Comparison of ENCODE assay signal across 21 cellular contexts in genomic region chr2:68218343-68218901, GRCh38. TPM values are rescaled to one million over a fixed set of nuclear protein-coding genes. Genes with fewer than 3 reads are reported as not detected.
DNase-seq lines count a peak whose midpoint lies in the region; ATAC-seq and TF ChIP-seq lines count a peak whose summit lies in the region.
"Had no signal": no experiment of that assay in that cellular context is flagged by ENCODE, and none has a peak within 500 bp of the region (broad histone marks: within the 10 kb centered on the region; RNA-seq: fewer than 3 reads in every experiment).

No MANE protein-coding gene starts in this region.

- ATAC-seq in CD4-positive, CD25-positive, alpha-beta regulatory T cell (ENCODE audit: low read depth in 2 of 2): no peak
- ATAC-seq in GM23338 (no peak), Right ventricle myocardium inferior (no peak), GM18873 (IDR thresholded peaks at IDR 0.05; ENCODE audit: low FRiP score, unreplicated experiment) (no peak)
- ATAC-seq in activated T-helper 17 cell treated with anti-CD3 and anti-CD28 coated beads, Interleukin-2, amount 50 U/mL, for 72 hours (replicated peaks): no peak
- no peak for ATAC-seq in naive thymus-derived CD8-positive, alpha-beta T cell
- ATAC-seq: SK-N-SH treated with all-trans-retinoic acid at 6 μM for 48 hours had no signal

- no peak for DNase-seq in CD4-positive, CD25-positive, alpha-beta regulatory T cell
- DNase-seq in GM23338 (ENCODE audit: low spot score): no peak
- DNase-seq in naive thymus-derived CD8-positive, alpha-beta T cell: no peak
- no peak for DNase-seq in NCI-H1092 treated with DMSO at 0.1 percent for 48 hours (lab: John Stamatoyannopoulos, UW)
- no peak for DNase-seq in vagina (ENCODE audit: extremely low spot score in 2 of 2)
- DNase-seq in Right ventricle myocardium inferior (ENCODE audit: missing footprints): no peak
- DNase-seq: activated CD4-positive, alpha-beta T cell treated with anti-CD3 and anti-CD28 coated beads, Interleukin-2, amount 50 U/mL, for 4 hours; BE2C; DMS153; dorsolateral prefrontal cortex; esophagus squamous epithelium; H7; head of caudate nucleus; NCI-H526 treated with DMSO at 0.1 percent for 48 hours; Peyer's patch; retina; stimulated activated CD4-positive, alpha-beta T cell treated with anti-CD3 and anti-CD28 coated beads, Interleukin-15, amount 100 ng/mL, for 24 hours had no signal

- no peak overlapping the region for H3K4me2 ChIP-seq in GM23338
- H3K4me2 ChIP-seq: neural progenitor cell had no signal

- H3K4me3 Mint-ChIP-seq in CD4-positive, CD25-positive, alpha-beta regulatory T cell: peak overlapping the region; percentile 5 to 90 (median 44)
- H3K4me3 Mint-ChIP-seq in GM23338: no peak overlapping the region
- peak overlapping the region; percentile 56 for H3K4me3 Mint-ChIP-seq in activated T-helper 17 cell treated with anti-CD3 and anti-CD28 coated beads, Interleukin-2, amount 50 U/mL, for 72 hours
- peak overlapping the region in 9 of 10 donors; percentile 5 to 52 (median 44) for H3K4me3 Mint-ChIP-seq in naive thymus-derived CD8-positive, alpha-beta T cell
- H3K4me3 Mint-ChIP-seq: neural progenitor cell had no signal

- H3K4me1 ChIP-seq in CD4-positive, CD25-positive, alpha-beta regulatory T cell (ENCODE audit: control insufficient read depth, insufficient read depth, low read length, poor library complexity, severe bottlenecking): peaks cover 35% of the 10 kb centered on the region
- H3K4me1 ChIP-seq in GM23338 (ENCODE audit: insufficient read depth): peaks cover 11% of the 10 kb centered on the region; the same call in 1 of the 2 replicates
- H3K4me1 ChIP-seq in vagina: peaks cover 79% of the 10 kb centered on the region

- H3K27me3 ChIP-seq in CD4-positive, CD25-positive, alpha-beta regulatory T cell (ENCODE audit: control insufficient read depth, insufficient read depth, low read length): no peaks in the 10 kb centered on the region
- no peaks in the 10 kb centered on the region for H3K27me3 ChIP-seq in GM23338 (ENCODE audit: insufficient read depth)
- no peaks in the 10 kb centered on the region for H3K27me3 ChIP-seq in vagina
- H3K27me3 ChIP-seq: BE2C, dorsolateral prefrontal cortex, esophagus squamous epithelium, neural progenitor cell, Peyer's patch had no signal

- H3K27me3 Mint-ChIP-seq in CD4-positive, CD25-positive, alpha-beta regulatory T cell: no peaks in the 10 kb centered on the region
- H3K27me3 Mint-ChIP-seq in GM23338 (ENCODE audit: insufficient read depth, low read depth, poor library complexity): no peaks in the 10 kb centered on the region
- H3K27me3 Mint-ChIP-seq in activated T-helper 17 cell treated with anti-CD3 and anti-CD28 coated beads, Interleukin-2, amount 50 U/mL, for 72 hours: no peaks in the 10 kb centered on the region
- H3K27me3 Mint-ChIP-seq in naive thymus-derived CD8-positive, alpha-beta T cell: no peaks in the 10 kb centered on the region

- H3K9me3 ChIP-seq in CD4-positive, CD25-positive, alpha-beta regulatory T cell (ENCODE audit: control insufficient read depth in 2 of 2, low read length in 2 of 2): no peaks in the 10 kb centered on the region
- no peaks in the 10 kb centered on the region for H3K9me3 ChIP-seq in vagina
- H3K9me3 ChIP-seq: BE2C, esophagus squamous epithelium, Peyer's patch had no signal

- POLR2A ChIA-PET in naive thymus-derived CD8-positive, alpha-beta T cell (lab: Charles Lee): no interaction called here

- peaks cover 100% of the 10 kb centered on the region for H3K79me2 ChIP-seq in GM23338 (replicated peaks; ENCODE audit: insufficient read depth)

- peaks cover 11% of the 10 kb centered on the region for H3K36me3 Mint-ChIP-seq in CD4-positive, CD25-positive, alpha-beta regulatory T cell
- no peaks in the 10 kb centered on the region; the same call in 2 of the 3 replicates for H3K36me3 Mint-ChIP-seq in GM23338 (ENCODE audit: low read depth)
- H3K36me3 Mint-ChIP-seq in activated T-helper 17 cell treated with anti-CD3 and anti-CD28 coated beads, Interleukin-2, amount 50 U/mL, for 72 hours (ENCODE audit: low read depth): peaks cover 43% of the 10 kb centered on the region
- H3K36me3 Mint-ChIP-seq in naive thymus-derived CD8-positive, alpha-beta T cell: peaks cover 0 to 37% (median 18%) of the 10 kb centered on the region in 3 donors

- H3K4me3 ChIP-seq in CD4-positive, CD25-positive, alpha-beta regulatory T cell (ENCODE audit: low read depth, low read length): peak overlapping the region; percentile 58
- H3K4me3 ChIP-seq in GM23338 (no peak overlapping the region), vagina (no peak overlapping the region)
- H3K4me3 ChIP-seq: dorsolateral prefrontal cortex, esophagus squamous epithelium, neural progenitor cell, Peyer's patch had no signal

- TF ChIP-seq POLR2A in vagina (IDR thresholded peaks at IDR 0.05): no peak

- H3K27ac ChIP-seq in CD4-positive, CD25-positive, alpha-beta regulatory T cell (ENCODE audit: insufficient read depth, low read length, poor library complexity, severe bottlenecking): no peak overlapping the region
- H3K27ac ChIP-seq in GM23338 (ENCODE audit: low read depth) (no peak overlapping the region), vagina (no peak overlapping the region)
- H3K27ac ChIP-seq: dorsolateral prefrontal cortex, esophagus squamous epithelium, neural progenitor cell, Peyer's patch had no signal

- peaks cover 0 to 2% (median 0%) of the 10 kb centered on the region in 7 donors for H3K9me3 Mint-ChIP-seq in CD4-positive, CD25-positive, alpha-beta regulatory T cell
- H3K9me3 Mint-ChIP-seq in GM23338: no peaks in the 10 kb centered on the region
- H3K9me3 Mint-ChIP-seq in activated T-helper 17 cell treated with anti-CD3 and anti-CD28 coated beads, Interleukin-2, amount 50 U/mL, for 72 hours: no peaks in the 10 kb centered on the region
- peaks cover 0 to 2% (median 0%) of the 10 kb centered on the region in 9 donors for H3K9me3 Mint-ChIP-seq in naive thymus-derived CD8-positive, alpha-beta T cell

- H3K9me2 ChIP-seq in GM23338 (ENCODE audit: insufficient read depth): no peaks in the 10 kb centered on the region

- TF ChIP-seq CTCF in GM23338 (conservative IDR thresholded peaks at IDR 0.05; ENCODE audit: low read depth in 2 of 2) (no peak), vagina (IDR thresholded peaks at IDR 0.05) (no peak)

- no peak overlapping the region for H2AFZ ChIP-seq in GM23338
- H2AFZ ChIP-seq: neural progenitor cell had no signal

- H3F3A ChIP-seq in GM23338 (replicated peaks; ENCODE audit: low read depth): no peaks in the 10 kb centered on the region

- H4K20me1 ChIP-seq in GM23338 (replicated peaks; ENCODE audit: insufficient read depth): peaks cover 56% of the 10 kb centered on the region

- intact Hi-C loops in vagina (cut with DNase I) (no loop called here), Right ventricle myocardium inferior (cut with DNase I) (no loop called here)

- peaks cover 52 to 88% (median 75%) of the 10 kb centered on the region in 4 donors for H3K4me1 Mint-ChIP-seq in CD4-positive, CD25-positive, alpha-beta regulatory T cell
- H3K4me1 Mint-ChIP-seq in GM23338: peaks cover 31% of the 10 kb centered on the region
- peaks cover 46% of the 10 kb centered on the region for H3K4me1 Mint-ChIP-seq in activated T-helper 17 cell treated with anti-CD3 and anti-CD28 coated beads, Interleukin-2, amount 50 U/mL, for 72 hours
- peaks cover 39 to 89% (median 76%) of the 10 kb centered on the region in 4 donors for H3K4me1 Mint-ChIP-seq in naive thymus-derived CD8-positive, alpha-beta T cell
- H3K4me1 Mint-ChIP-seq: neural progenitor cell had no signal

- H3K27ac Mint-ChIP-seq in CD4-positive, CD25-positive, alpha-beta regulatory T cell: peak overlapping the region in 2 of 3 donors; percentile 9 to 62
- H3K27ac Mint-ChIP-seq in GM23338: peak overlapping the region; percentile 82
- peak overlapping the region; percentile 65 for H3K27ac Mint-ChIP-seq in activated T-helper 17 cell treated with anti-CD3 and anti-CD28 coated beads, Interleukin-2, amount 50 U/mL, for 72 hours
- H3K27ac Mint-ChIP-seq in naive thymus-derived CD8-positive, alpha-beta T cell: peak overlapping the region in 5 of 10 donors; percentile 1 to 60 (median 37)
- H3K27ac Mint-ChIP-seq: neural progenitor cell had no signal

- peaks cover 14% of the 10 kb centered on the region for H3K36me3 ChIP-seq in CD4-positive, CD25-positive, alpha-beta regulatory T cell (ENCODE audit: control insufficient read depth, insufficient read depth, low read length)
- H3K36me3 ChIP-seq in GM23338 (ENCODE audit: insufficient read depth) (no peaks in the 10 kb centered on the region), vagina (no peaks in the 10 kb centered on the region)
- H3K36me3 ChIP-seq: BE2C, neural progenitor cell, Peyer's patch had no signal

TF ChIP-seq in GM23338, 12 proteins besides CTCF, POLR2A, EP300 and RAD21:
- no peak for TF ChIP-seq ETS1 (IDR thresholded peaks at IDR 0.05)

RNA-seq across cellular contexts. Expression of gene PPP3R1, which starts 33.9 kb away (rescaled TPM):
- total RNA-seq in CD4-positive, CD25-positive, alpha-beta regulatory T cell: 68.2 TPM
- polyA plus RNA-seq in CD4-positive, CD25-positive, alpha-beta regulatory T cell: 1 to 10 TPM; 2.8 to 5.5 (median 3.9) TPM
- total RNA-seq in GM23338 (2014; rRNA removed; shearing (Covaris generic)): 49.6 and 52.7 TPM in 2 replicates
- 7.9 and 9.0 TPM in 2 replicates for polyA plus RNA-seq in GM23338 (2016; fragmentation: Nextera tagmentation; extraction: Ambion mirVana)
- total RNA-seq in activated T-helper 17 cell treated with anti-CD3 and anti-CD28 coated beads, Interleukin-2, amount 50 U/mL, for 72 hours: 10 to 100 TPM; 54.1 to 70.0 TPM
- 10 to 100 TPM; 72.5 to 76.3 TPM for total RNA-seq in naive thymus-derived CD8-positive, alpha-beta T cell
- 1 to 10 TPM; 3.4 to 4.3 (median 3.9) TPM for polyA plus RNA-seq in naive thymus-derived CD8-positive, alpha-beta T cell
- 28.2 TPM for total RNA-seq in vagina
- total RNA-seq in Right ventricle myocardium inferior: 41.6 TPM
